2 cellular contexts compared by ENCODE assay signal in the genomic region with DNA sequence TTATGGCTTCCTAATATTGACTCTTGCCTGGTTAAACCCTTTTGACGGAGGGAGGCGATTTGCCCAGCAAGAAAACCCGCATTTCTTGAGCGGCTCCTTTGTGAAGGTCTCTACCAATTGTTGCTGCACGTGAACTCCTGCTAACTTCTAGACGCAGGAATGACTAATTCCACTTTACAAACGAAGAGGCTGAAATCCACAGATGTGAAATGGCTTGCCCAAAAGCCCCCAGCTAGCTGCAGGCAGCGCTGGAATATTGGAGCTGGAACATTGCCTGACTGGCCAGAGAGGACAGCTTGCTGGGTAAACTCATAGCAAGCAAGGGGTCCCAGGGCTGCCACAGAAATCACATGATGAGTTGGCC.
TF ChIP-seq lines count a peak whose summit lies in the region.

No MANE protein-coding gene starts in this region.

TF ChIP-seq in SK-N-SH, 30 proteins besides CTCF, POLR2A, EP300 and RAD21 (continued from another document):
- TF ChIP-seq, protein P1, sequence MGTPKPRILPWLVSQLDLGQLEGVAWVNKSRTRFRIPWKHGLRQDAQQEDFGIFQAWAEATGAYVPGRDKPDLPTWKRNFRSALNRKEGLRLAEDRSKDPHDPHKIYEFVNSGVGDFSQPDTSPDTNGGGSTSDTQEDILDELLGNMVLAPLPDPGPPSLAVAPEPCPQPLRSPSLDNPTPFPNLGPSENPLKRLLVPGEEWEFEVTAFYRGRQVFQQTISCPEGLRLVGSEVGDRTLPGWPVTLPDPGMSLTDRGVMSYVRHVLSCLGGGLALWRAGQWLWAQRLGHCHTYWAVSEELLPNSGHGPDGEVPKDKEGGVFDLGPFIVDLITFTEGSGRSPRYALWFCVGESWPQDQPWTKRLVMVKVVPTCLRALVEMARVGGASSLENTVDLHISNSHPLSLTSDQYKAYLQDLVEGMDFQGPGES (IDR thresholded peaks at IDR 0.05; ENCODE audit: low read depth, low read length) = no peak
- TF ChIP-seq NRF1 (IDR thresholded peaks at IDR 0.05; ENCODE audit: low read depth, low read length) = no peak
- no peak for TF ChIP-seq POLR2AphosphoS5 (IDR thresholded peaks at IDR 0.05; ENCODE audit: low read depth, low read length)
- TF ChIP-seq YY1 (IDR thresholded peaks at IDR 0.05; ENCODE audit: low read depth) = no peak
- no peak for TF ChIP-seq GATA2 (CRISPR knock-in tag; IDR thresholded peaks at IDR 0.05)
- no peak for TF ChIP-seq MEF2A (IDR thresholded peaks at IDR 0.05; ENCODE audit: borderline replicate concordance, low read depth)
- TF ChIP-seq, protein P2, sequence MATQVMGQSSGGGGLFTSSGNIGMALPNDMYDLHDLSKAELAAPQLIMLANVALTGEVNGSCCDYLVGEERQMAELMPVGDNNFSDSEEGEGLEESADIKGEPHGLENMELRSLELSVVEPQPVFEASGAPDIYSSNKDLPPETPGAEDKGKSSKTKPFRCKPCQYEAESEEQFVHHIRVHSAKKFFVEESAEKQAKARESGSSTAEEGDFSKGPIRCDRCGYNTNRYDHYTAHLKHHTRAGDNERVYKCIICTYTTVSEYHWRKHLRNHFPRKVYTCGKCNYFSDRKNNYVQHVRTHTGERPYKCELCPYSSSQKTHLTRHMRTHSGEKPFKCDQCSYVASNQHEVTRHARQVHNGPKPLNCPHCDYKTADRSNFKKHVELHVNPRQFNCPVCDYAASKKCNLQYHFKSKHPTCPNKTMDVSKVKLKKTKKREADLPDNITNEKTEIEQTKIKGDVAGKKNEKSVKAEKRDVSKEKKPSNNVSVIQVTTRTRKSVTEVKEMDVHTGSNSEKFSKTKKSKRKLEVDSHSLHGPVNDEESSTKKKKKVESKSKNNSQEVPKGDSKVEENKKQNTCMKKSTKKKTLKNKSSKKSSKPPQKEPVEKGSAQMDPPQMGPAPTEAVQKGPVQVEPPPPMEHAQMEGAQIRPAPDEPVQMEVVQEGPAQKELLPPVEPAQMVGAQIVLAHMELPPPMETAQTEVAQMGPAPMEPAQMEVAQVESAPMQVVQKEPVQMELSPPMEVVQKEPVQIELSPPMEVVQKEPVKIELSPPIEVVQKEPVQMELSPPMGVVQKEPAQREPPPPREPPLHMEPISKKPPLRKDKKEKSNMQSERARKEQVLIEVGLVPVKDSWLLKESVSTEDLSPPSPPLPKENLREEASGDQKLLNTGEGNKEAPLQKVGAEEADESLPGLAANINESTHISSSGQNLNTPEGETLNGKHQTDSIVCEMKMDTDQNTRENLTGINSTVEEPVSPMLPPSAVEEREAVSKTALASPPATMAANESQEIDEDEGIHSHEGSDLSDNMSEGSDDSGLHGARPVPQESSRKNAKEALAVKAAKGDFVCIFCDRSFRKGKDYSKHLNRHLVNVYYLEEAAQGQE (IDR thresholded peaks at IDR 0.05; ENCODE audit: low read depth, low read length) = no peak
- TF ChIP-seq FOXJ3 (CRISPR knock-in tag; IDR thresholded peaks at IDR 0.05) = no peak
- no peak for TF ChIP-seq NFIC (IDR thresholded peaks at IDR 0.05; ENCODE audit: borderline replicate concordance)
- no peak for TF ChIP-seq FOXM1 (IDR thresholded peaks at IDR 0.05; ENCODE audit: low read depth)
- TF ChIP-seq, protein P3, sequence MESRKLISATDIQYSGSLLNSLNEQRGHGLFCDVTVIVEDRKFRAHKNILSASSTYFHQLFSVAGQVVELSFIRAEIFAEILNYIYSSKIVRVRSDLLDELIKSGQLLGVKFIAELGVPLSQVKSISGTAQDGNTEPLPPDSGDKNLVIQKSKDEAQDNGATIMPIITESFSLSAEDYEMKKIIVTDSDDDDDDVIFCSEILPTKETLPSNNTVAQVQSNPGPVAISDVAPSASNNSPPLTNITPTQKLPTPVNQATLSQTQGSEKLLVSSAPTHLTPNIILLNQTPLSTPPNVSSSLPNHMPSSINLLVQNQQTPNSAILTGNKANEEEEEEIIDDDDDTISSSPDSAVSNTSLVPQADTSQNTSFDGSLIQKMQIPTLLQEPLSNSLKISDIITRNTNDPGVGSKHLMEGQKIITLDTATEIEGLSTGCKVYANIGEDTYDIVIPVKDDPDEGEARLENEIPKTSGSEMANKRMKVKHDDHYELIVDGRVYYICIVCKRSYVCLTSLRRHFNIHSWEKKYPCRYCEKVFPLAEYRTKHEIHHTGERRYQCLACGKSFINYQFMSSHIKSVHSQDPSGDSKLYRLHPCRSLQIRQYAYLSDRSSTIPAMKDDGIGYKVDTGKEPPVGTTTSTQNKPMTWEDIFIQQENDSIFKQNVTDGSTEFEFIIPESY (IDR thresholded peaks at IDR 0.05; ENCODE audit: borderline replicate concordance, low read depth) = no peak
TF ChIP-seq in SK-N-SH: peak in this region for 0.

TF ChIP-seq in SK-N-SH treated with all-trans-retinoic acid at 6 μM for 48 hours, 23 proteins besides CTCF, POLR2A, EP300 and RAD21 (continued from another document):
- TF ChIP-seq, protein P4, sequence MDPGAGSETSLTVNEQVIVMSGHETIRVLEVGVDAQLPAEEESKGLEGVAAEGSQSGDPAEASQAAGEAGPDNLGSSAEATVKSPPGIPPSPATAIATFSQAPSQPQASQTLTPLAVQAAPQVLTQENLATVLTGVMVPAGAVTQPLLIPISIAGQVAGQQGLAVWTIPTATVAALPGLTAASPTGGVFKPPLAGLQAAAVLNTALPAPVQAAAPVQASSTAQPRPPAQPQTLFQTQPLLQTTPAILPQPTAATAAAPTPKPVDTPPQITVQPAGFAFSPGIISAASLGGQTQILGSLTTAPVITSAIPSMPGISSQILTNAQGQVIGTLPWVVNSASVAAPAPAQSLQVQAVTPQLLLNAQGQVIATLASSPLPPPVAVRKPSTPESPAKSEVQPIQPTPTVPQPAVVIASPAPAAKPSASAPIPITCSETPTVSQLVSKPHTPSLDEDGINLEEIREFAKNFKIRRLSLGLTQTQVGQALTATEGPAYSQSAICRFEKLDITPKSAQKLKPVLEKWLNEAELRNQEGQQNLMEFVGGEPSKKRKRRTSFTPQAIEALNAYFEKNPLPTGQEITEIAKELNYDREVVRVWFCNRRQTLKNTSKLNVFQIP (CRISPR knock-in tag; IDR thresholded peaks at IDR 0.05; ENCODE audit: borderline replicate concordance, low read depth) = no peak
- TF ChIP-seq TCF4 (CRISPR knock-in tag; IDR thresholded peaks at IDR 0.05; ENCODE audit: borderline replicate concordance) (no peak), ESRRG (CRISPR knock-in tag; IDR thresholded peaks at IDR 0.05) (no peak), RARB (CRISPR knock-in tag; IDR thresholded peaks at IDR 0.05) (no peak), SNAI2 (CRISPR knock-in tag; IDR thresholded peaks at IDR 0.05) (no peak), ZNF8 (CRISPR knock-in tag; IDR thresholded peaks at IDR 0.05) (no peak), BACH2 (CRISPR knock-in tag; IDR thresholded peaks at IDR 0.05; ENCODE audit: borderline replicate concordance) (no peak)
- TF ChIP-seq, protein P5, sequence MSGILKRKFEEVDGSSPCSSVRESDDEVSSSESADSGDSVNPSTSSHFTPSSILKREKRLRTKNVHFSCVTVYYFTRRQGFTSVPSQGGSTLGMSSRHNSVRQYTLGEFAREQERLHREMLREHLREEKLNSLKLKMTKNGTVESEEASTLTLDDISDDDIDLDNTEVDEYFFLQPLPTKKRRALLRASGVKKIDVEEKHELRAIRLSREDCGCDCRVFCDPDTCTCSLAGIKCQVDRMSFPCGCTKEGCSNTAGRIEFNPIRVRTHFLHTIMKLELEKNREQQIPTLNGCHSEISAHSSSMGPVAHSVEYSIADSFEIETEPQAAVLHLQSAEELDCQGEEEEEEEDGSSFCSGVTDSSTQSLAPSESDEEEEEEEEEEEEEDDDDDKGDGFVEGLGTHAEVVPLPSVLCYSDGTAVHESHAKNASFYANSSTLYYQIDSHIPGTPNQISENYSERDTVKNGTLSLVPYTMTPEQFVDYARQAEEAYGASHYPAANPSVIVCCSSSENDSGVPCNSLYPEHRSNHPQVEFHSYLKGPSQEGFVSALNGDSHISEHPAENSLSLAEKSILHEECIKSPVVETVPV (CRISPR knock-in tag; IDR thresholded peaks at IDR 0.05) = no peak
- TF ChIP-seq, protein P6, sequence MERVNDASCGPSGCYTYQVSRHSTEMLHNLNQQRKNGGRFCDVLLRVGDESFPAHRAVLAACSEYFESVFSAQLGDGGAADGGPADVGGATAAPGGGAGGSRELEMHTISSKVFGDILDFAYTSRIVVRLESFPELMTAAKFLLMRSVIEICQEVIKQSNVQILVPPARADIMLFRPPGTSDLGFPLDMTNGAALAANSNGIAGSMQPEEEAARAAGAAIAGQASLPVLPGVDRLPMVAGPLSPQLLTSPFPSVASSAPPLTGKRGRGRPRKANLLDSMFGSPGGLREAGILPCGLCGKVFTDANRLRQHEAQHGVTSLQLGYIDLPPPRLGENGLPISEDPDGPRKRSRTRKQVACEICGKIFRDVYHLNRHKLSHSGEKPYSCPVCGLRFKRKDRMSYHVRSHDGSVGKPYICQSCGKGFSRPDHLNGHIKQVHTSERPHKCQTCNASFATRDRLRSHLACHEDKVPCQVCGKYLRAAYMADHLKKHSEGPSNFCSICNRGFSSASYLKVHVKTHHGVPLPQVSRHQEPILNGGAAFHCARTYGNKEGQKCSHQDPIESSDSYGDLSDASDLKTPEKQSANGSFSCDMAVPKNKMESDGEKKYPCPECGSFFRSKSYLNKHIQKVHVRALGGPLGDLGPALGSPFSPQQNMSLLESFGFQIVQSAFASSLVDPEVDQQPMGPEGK (CRISPR knock-in tag; IDR thresholded peaks at IDR 0.05; ENCODE audit: borderline replicate concordance) = no peak
